Comparison of ENCODE assay signal across 1 cellular context in genomic region chr5:79408028-79408427, GRCh38.
TF ChIP-seq lines count a peak whose summit lies in the region.

No MANE protein-coding gene starts in this region.

TF ChIP-seq in GM23338, 12 proteins besides CTCF, POLR2A, EP300 and RAD21 (continued from another document):
- TF ChIP-seq, protein P1, sequence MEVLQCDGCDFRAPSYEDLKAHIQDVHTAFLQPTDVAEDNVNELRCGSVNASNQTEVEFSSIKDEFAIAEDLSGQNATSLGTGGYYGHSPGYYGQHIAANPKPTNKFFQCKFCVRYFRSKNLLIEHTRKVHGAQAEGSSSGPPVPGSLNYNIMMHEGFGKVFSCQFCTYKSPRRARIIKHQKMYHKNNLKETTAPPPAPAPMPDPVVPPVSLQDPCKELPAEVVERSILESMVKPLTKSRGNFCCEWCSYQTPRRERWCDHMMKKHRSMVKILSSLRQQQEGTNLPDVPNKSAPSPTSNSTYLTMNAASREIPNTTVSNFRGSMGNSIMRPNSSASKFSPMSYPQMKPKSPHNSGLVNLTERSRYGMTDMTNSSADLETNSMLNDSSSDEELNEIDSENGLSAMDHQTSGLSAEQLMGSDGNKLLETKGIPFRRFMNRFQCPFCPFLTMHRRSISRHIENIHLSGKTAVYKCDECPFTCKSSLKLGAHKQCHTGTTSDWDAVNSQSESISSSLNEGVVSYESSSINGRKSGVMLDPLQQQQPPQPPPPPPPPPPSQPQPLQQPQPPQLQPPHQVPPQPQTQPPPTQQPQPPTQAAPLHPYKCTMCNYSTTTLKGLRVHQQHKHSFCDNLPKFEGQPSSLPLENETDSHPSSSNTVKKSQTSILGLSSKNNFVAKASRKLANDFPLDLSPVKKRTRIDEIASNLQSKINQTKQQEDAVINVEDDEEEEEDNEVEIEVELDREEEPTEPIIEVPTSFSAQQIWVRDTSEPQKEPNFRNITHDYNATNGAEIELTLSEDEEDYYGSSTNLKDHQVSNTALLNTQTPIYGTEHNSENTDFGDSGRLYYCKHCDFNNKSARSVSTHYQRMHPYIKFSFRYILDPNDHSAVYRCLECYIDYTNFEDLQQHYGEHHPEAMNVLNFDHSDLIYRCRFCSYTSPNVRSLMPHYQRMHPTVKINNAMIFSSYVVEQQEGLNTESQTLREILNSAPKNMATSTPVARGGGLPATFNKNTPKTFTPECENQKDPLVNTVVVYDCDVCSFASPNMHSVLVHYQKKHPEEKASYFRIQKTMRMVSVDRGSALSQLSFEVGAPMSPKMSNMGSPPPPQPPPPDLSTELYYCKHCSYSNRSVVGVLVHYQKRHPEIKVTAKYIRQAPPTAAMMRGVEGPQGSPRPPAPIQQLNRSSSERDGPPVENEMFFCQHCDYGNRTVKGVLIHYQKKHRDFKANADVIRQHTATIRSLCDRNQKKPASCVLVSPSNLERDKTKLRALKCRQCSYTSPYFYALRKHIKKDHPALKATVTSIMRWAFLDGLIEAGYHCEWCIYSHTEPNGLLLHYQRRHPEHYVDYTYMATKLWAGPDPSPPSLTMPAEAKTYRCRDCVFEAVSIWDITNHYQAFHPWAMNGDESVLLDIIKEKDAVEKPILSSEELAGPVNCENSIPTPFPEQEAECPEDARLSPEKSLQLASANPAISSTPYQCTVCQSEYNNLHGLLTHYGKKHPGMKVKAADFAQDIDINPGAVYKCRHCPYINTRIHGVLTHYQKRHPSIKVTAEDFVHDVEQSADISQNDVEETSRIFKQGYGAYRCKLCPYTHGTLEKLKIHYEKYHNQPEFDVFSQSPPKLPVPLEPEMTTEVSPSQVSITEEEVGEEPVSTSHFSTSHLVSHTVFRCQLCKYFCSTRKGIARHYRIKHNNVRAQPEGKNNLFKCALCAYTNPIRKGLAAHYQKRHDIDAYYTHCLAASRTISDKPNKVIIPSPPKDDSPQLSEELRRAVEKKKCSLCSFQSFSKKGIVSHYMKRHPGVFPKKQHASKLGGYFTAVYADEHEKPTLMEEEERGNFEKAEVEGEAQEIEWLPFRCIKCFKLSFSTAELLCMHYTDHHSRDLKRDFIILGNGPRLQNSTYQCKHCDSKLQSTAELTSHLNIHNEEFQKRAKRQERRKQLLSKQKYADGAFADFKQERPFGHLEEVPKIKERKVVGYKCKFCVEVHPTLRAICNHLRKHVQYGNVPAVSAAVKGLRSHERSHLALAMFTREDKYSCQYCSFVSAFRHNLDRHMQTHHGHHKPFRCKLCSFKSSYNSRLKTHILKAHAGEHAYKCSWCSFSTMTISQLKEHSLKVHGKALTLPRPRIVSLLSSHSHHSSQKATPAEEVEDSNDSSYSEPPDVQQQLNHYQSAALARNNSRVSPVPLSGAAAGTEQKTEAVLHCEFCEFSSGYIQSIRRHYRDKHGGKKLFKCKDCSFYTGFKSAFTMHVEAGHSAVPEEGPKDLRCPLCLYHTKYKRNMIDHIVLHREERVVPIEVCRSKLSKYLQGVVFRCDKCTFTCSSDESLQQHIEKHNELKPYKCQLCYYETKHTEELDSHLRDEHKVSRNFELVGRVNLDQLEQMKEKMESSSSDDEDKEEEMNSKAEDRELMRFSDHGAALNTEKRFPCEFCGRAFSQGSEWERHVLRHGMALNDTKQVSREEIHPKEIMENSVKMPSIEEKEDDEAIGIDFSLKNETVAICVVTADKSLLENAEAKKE (CRISPR knock-in tag; IDR thresholded peaks at IDR 0.05), result no peak
- TF ChIP-seq, protein P2, sequence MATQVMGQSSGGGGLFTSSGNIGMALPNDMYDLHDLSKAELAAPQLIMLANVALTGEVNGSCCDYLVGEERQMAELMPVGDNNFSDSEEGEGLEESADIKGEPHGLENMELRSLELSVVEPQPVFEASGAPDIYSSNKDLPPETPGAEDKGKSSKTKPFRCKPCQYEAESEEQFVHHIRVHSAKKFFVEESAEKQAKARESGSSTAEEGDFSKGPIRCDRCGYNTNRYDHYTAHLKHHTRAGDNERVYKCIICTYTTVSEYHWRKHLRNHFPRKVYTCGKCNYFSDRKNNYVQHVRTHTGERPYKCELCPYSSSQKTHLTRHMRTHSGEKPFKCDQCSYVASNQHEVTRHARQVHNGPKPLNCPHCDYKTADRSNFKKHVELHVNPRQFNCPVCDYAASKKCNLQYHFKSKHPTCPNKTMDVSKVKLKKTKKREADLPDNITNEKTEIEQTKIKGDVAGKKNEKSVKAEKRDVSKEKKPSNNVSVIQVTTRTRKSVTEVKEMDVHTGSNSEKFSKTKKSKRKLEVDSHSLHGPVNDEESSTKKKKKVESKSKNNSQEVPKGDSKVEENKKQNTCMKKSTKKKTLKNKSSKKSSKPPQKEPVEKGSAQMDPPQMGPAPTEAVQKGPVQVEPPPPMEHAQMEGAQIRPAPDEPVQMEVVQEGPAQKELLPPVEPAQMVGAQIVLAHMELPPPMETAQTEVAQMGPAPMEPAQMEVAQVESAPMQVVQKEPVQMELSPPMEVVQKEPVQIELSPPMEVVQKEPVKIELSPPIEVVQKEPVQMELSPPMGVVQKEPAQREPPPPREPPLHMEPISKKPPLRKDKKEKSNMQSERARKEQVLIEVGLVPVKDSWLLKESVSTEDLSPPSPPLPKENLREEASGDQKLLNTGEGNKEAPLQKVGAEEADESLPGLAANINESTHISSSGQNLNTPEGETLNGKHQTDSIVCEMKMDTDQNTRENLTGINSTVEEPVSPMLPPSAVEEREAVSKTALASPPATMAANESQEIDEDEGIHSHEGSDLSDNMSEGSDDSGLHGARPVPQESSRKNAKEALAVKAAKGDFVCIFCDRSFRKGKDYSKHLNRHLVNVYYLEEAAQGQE (IDR thresholded peaks at IDR 0.05; ENCODE audit: unreplicated experiment), result no peak
- no peak for TF ChIP-seq EZH2phosphoT487 (IDR thresholded peaks at IDR 0.05; ENCODE audit: unreplicated experiment)
- no peak for TF ChIP-seq ZNF331 (CRISPR knock-in tag; IDR thresholded peaks at IDR 0.05; ENCODE audit: low read depth)
- no peak for TF ChIP-seq EZH2 (IDR thresholded peaks at IDR 0.05; ENCODE audit: low read depth, unreplicated experiment)
TF ChIP-seq in GM23338: peak in this region for 0.
